In the genomic region with DNA sequence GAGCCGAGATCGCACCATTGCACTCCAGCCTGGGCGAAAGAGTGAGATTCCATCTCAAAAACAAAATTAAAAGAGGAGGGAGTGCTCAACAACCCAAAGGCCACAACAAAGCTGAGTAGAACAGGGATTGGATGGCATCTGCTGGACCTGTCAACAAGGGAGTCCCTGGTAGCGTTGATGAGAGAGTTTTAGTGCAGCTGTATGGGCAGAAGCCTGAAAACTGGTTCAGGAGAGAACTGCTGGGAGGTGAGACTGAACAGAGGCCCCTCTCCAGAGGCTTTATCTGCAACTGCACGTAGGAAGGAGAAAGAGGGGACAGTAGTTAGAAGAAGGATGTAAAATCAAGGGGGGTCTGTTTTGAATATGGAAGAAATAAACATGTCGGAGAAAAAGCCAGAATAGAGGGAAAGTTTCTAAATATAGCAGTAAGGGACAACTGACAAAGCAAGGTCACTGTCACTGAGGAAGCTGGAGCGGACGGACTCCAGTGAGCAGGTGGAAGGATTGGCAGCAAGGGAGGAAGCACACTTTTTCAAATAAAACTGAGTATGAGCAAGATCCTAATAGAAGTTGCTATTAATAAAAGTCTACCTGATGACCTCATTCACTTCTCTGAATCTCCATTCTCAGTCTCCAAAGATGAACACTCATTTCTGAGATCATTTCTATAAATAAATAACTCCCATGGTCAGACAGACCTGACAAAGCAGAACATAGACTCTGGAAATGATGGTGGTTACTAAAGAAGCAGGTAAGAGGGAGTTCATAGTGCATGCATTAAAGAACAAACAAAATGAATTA, we compare ENCODE assay signal across 13 cellular contexts. TPM values are rescaled to one million over a fixed set of nuclear protein-coding genes. Genes with fewer than 3 reads are reported as not detected.
A peak's percentile ranks its signal among the peaks of the same experiment; 100 is the strongest.
DNase-seq lines count a peak whose midpoint lies in the region; ATAC-seq and TF ChIP-seq lines count a peak whose summit lies in the region.
"Had no signal": no experiment of that assay in that cellular context is flagged by ENCODE, and none has a peak within 500 bp of the region (broad histone marks: within the 10 kb centered on the region; RNA-seq: fewer than 3 reads in every experiment).

No MANE protein-coding gene starts in this region.

- H2AFZ ChIP-seq in KMS-11 (ENCODE audit: low read depth) (no peak overlapping the region), neural progenitor cell (replicated peaks) (no peak overlapping the region)
- H2AFZ ChIP-seq: hepatocyte had no signal

- peaks cover 17% of the 10 kb centered on the region for H3K36me3 Mint-ChIP-seq in neural progenitor cell

- H3F3A ChIP-seq in neural progenitor cell (ENCODE audit: low read depth) = no peaks in the 10 kb centered on the region

- H3K4me1 ChIP-seq in KMS-11 (ENCODE audit: low read depth, poor library complexity, severe bottlenecking) (peaks cover 14% of the 10 kb centered on the region), neural progenitor cell (no peaks in the 10 kb centered on the region)
- H3K4me1 ChIP-seq: SJSA1 had no signal

- no peak overlapping the region for H3K4me3 ChIP-seq in KMS-11 (IDR thresholded peaks at IDR 0.05; ENCODE audit: insufficient read depth, low read depth, low read length)
- no peak overlapping the region for H3K4me3 ChIP-seq in neural progenitor cell
- H3K4me3 ChIP-seq: hepatocyte, SJSA1 had no signal

- H3K27ac ChIP-seq in KMS-11 = no peak overlapping the region
- no peak overlapping the region for H3K27ac ChIP-seq in neural progenitor cell
- H3K27ac ChIP-seq: hepatocyte, HL-60, SJSA1 had no signal

- peak overlapping the region; percentile 1 for H3K27ac Mint-ChIP-seq in neural progenitor cell
- H3K27ac Mint-ChIP-seq: activated CD4-positive, alpha-beta memory T cell treated with anti-CD3 and anti-CD28 coated beads for 36 hours; activated naive CD8-positive, alpha-beta T cell treated with anti-CD3 and anti-CD28 coated beads, Interleukin-2, amount 50 U/mL, for 24 hours had no signal

- ATAC-seq in GM18909 (IDR thresholded peaks at IDR 0.05; ENCODE audit: poor library complexity, unreplicated experiment) (no peak), HG03108 (IDR thresholded peaks at IDR 0.05; ENCODE audit: unreplicated experiment) (no peak)
- ATAC-seq: activated naive CD8-positive, alpha-beta T cell treated with anti-CD3 and anti-CD28 coated beads, Interleukin-2, amount 50 U/mL, for 24 hours had no signal

- peak overlapping the region; percentile 3; the same call in 1 of the 2 replicates for H3K4me2 ChIP-seq in KMS-11
- H3K4me2 ChIP-seq in neural progenitor cell = no peak overlapping the region
- H3K4me2 ChIP-seq: hepatocyte had no signal

- no peaks in the 10 kb centered on the region for H3K9me3 Mint-ChIP-seq in neural progenitor cell
- H3K9me3 Mint-ChIP-seq: activated CD4-positive, alpha-beta memory T cell treated with anti-CD3 and anti-CD28 coated beads for 36 hours; activated naive CD8-positive, alpha-beta T cell treated with anti-CD3 and anti-CD28 coated beads, Interleukin-2, amount 50 U/mL, for 24 hours had no signal

- no peak overlapping the region for H3K4me3 Mint-ChIP-seq in neural progenitor cell
- H3K4me3 Mint-ChIP-seq: activated CD4-positive, alpha-beta memory T cell treated with anti-CD3 and anti-CD28 coated beads for 36 hours; activated naive CD8-positive, alpha-beta T cell treated with anti-CD3 and anti-CD28 coated beads, Interleukin-2, amount 50 U/mL, for 24 hours had no signal

- DNase-seq in ELR (ENCODE audit: low read depth) (peak; percentile 45), glomerular visceral epithelial cell (ENCODE audit: extremely low spot score) (peak; percentile 49), neural progenitor cell (ENCODE audit: low spot score) (no peak), SKM-1 (lab: John Stamatoyannopoulos, UW; ENCODE audit: unreplicated experiment) (no peak)
- DNase-seq: activated CD4-positive, alpha-beta memory T cell treated with anti-CD3 and anti-CD28 coated beads for 36 hours; activated naive CD8-positive, alpha-beta T cell treated with anti-CD3 and anti-CD28 coated beads, Interleukin-2, amount 50 U/mL, for 24 hours; stimulated activated CD4-positive, alpha-beta T cell treated with anti-CD3 and anti-CD28 coated beads, Interleukin-12 subunit alpha, Interleukin-12 subunit beta, amount 100 ng/mL, for 4 hours had no signal

- H3K27me3 ChIP-seq in KMS-11 (ENCODE audit: insufficient read depth, low read depth) = no peaks in the 10 kb centered on the region
- H3K27me3 ChIP-seq in neural progenitor cell = no peaks in the 10 kb centered on the region
- H3K27me3 ChIP-seq: hepatocyte, SJSA1 had no signal

- H4K20me1 ChIP-seq in KMS-11 (ENCODE audit: insufficient read depth) (no peaks in the 10 kb centered on the region), neural progenitor cell (ENCODE audit: low read depth) (no peaks in the 10 kb centered on the region)

- no peaks in the 10 kb centered on the region for H3K27me3 Mint-ChIP-seq in neural progenitor cell (ENCODE audit: insufficient read depth, low read depth)
- H3K27me3 Mint-ChIP-seq: activated CD4-positive, alpha-beta memory T cell treated with anti-CD3 and anti-CD28 coated beads for 36 hours; activated naive CD8-positive, alpha-beta T cell treated with anti-CD3 and anti-CD28 coated beads, Interleukin-2, amount 50 U/mL, for 24 hours had no signal

- H3K9ac ChIP-seq in KMS-11 (no peak overlapping the region), neural progenitor cell (no peak overlapping the region)

- TF ChIP-seq CTCF in KMS-11 (conservative IDR thresholded peaks at IDR 0.05; ENCODE audit: low read depth, low read length) (no peak), neural progenitor cell (IDR thresholded peaks at IDR 0.05) (no peak)

- H3K36me3 ChIP-seq in KMS-11 (ENCODE audit: insufficient read depth) (no peaks in the 10 kb centered on the region), neural progenitor cell (no peaks in the 10 kb centered on the region)

- H3K9me3 ChIP-seq in neural progenitor cell (ENCODE audit: low read depth) = no peaks in the 10 kb centered on the region
- H3K9me3 ChIP-seq: SJSA1 had no signal

- H3K79me2 ChIP-seq in KMS-11 (ENCODE audit: insufficient read depth, low read depth) (no peaks in the 10 kb centered on the region), neural progenitor cell (ENCODE audit: low read depth) (no peaks in the 10 kb centered on the region)
- H3K79me2 ChIP-seq: hepatocyte had no signal

- H3K4me1 Mint-ChIP-seq in neural progenitor cell = no peaks in the 10 kb centered on the region
- H3K4me1 Mint-ChIP-seq: activated naive CD8-positive, alpha-beta T cell treated with anti-CD3 and anti-CD28 coated beads, Interleukin-2, amount 50 U/mL, for 24 hours had no signal

RNA-seq across cellular contexts. Expression of a gene that starts 11.8 kb away (rescaled TPM):
- 18.4 and 24.8 TPM in 2 replicates for total RNA-seq in neural progenitor cell (ENCODE audit: low replicate concordance)

Comparison
In these comparisons a context has a peak if more than half of its experiments do, and no peak if none do; other contexts are left out.
1. DNase-seq: peak in ELR (single experiment) and glomerular visceral epithelial cell (single experiment); none in neural progenitor cell (single experiment) and SKM-1 (single experiment).